18 cellular contexts compared by ENCODE assay signal in genomic region chr18:44796505-44797198, GRCh38.
A peak's percentile ranks its signal among the peaks of the same experiment; 100 is the strongest.
DNase-seq lines count a peak whose midpoint lies in the region; ATAC-seq, FAIRE-seq and TF ChIP-seq lines count a peak whose summit lies in the region.
"Had no signal": no experiment of that assay in that cellular context is flagged by ENCODE, and none has a peak within 500 bp of the region (broad histone marks: within the 10 kb centered on the region; RNA-seq: fewer than 3 reads in every experiment).

No MANE protein-coding gene starts in this region.

- peaks cover 56% of the 10 kb centered on the region for H3K4me1 ChIP-seq in hepatocyte (ENCODE audit: insufficient read depth)
- H3K4me1 ChIP-seq: Peyer's patch had no signal

- DNase-seq in hepatocyte (ENCODE audit: low spot score) (peak; percentile 59), renal cortical epithelial cell (ENCODE audit: low read depth) (peak; percentile 93), kidney glomerular epithelial cell (lab: John Stamatoyannopoulos, UW) (no peak), urothelium cell line (ENCODE audit: low spot score) (no peak), NCI-H128 (lab: John Stamatoyannopoulos, UW; ENCODE audit: unreplicated experiment) (no peak)
- DNase-seq: activated naive CD4-positive, alpha-beta T cell treated with anti-CD3 and anti-CD28 coated beads for 36 hours; effector CD4-positive, alpha-beta T cell; Karpas-422; mammary epithelial cell; NCI-H748 treated with DMSO at 0.1 percent for 48 hours; occipital lobe; Peyer's patch had no signal

- WGBS in hepatocyte (ENCODE audit: low lambda C conversion rate, missing lambda C conversion rate) = 72% methylated on average over 4 of the region's 4 CpGs

- peak overlapping the region; percentile 26 for H3K4me2 ChIP-seq in hepatocyte
- H3K4me2 ChIP-seq: BLaER1, GM23338 had no signal

- TF ChIP-seq CTCF in hepatocyte (IDR thresholded peaks at IDR 0.05; ENCODE audit: poor library complexity) = no peak

- H2AFZ ChIP-seq in hepatocyte = no peak overlapping the region
- H2AFZ ChIP-seq: GM23338 had no signal

- no peaks in the 10 kb centered on the region for H4K20me1 ChIP-seq in hepatocyte (ENCODE audit: insufficient read depth, poor library complexity, severe bottlenecking)
- H4K20me1 ChIP-seq: BLaER1 had no signal

- no peaks in the 10 kb centered on the region for H3K36me3 ChIP-seq in hepatocyte (replicated peaks; ENCODE audit: insufficient read depth, low read depth)
- H3K36me3 ChIP-seq: BLaER1, Peyer's patch, suprapubic skin had no signal

- H3K9me2 ChIP-seq in hepatocyte (replicated peaks; ENCODE audit: insufficient read depth) = no peaks in the 10 kb centered on the region

- H3K9me3 ChIP-seq in hepatocyte (ENCODE audit: low read depth) = no peaks in the 10 kb centered on the region
- H3K9me3 ChIP-seq: BLaER1, Peyer's patch, suprapubic skin had no signal

- no peak for FAIRE-seq in urothelium cell line (lab: Jason Lieb, UNC)

- peak overlapping the region; percentile 81 for H3K27ac ChIP-seq in hepatocyte
- H3K27ac ChIP-seq: BLaER1, suprapubic skin had no signal

- no peaks in the 10 kb centered on the region for H3K27me3 ChIP-seq in hepatocyte
- H3K27me3 ChIP-seq: BLaER1, Peyer's patch, suprapubic skin had no signal

- H3K4me3 ChIP-seq in hepatocyte = no peak overlapping the region
- H3K4me3 ChIP-seq: BLaER1, GM23338, Peyer's patch, suprapubic skin had no signal

- H3K79me2 ChIP-seq in hepatocyte = peaks cover 18% of the 10 kb centered on the region

- ATAC-seq in GM19025 (IDR thresholded peaks at IDR 0.05; ENCODE audit: low read depth, unreplicated experiment) (peak; percentile 25), HG03460 (IDR thresholded peaks at IDR 0.05; ENCODE audit: unreplicated experiment) (peak; percentile 47), GM18498 (IDR thresholded peaks at IDR 0.05; ENCODE audit: unreplicated experiment) (no peak)
- ATAC-seq: GM23338 had no signal

Comparison
In these comparisons a context has a peak if more than half of its experiments do, and no peak if none do; other contexts are left out.
1. DNase-seq: peak in hepatocyte (single experiment) and renal cortical epithelial cell (single experiment); none in kidney glomerular epithelial cell (single experiment), urothelium cell line (single experiment) and NCI-H128 (single experiment).